ENCODE assay signal across 1 cellular context in genomic region chr6:38349795-38350194, GRCh38.
TF ChIP-seq lines count a peak whose summit lies in the region.

No MANE protein-coding gene starts in this region.

TF ChIP-seq in SK-N-SH, 30 proteins besides CTCF, POLR2A, EP300 and RAD21 (continued from another document):
- no peak for TF ChIP-seq USF2 (IDR thresholded peaks at IDR 0.05; ENCODE audit: borderline replicate concordance, low read depth, low read length)
- TF ChIP-seq NFIC (IDR thresholded peaks at IDR 0.05; ENCODE audit: borderline replicate concordance), result peak; percentile 53
- peak; percentile 46; the same call in 1 of the 2 replicates for TF ChIP-seq TCF12 (IDR thresholded peaks at IDR 0.05)
- TF ChIP-seq FOSL2 (IDR thresholded peaks at IDR 0.05; ENCODE audit: borderline replicate concordance, low read depth), result no peak
